ENCODE assay signal across 22 cellular contexts in genomic region chr5:110618941-110619340, GRCh38.
DNase-seq lines count a peak whose midpoint lies in the region; ATAC-seq, FAIRE-seq and TF ChIP-seq lines count a peak whose summit lies in the region.
"Had no signal": no experiment of that assay in that cellular context is flagged by ENCODE, and none has a peak within 500 bp of the region (broad histone marks: within the 10 kb centered on the region; RNA-seq: fewer than 3 reads in every experiment).

No MANE protein-coding gene starts in this region.

- H4K91ac ChIP-seq in IMR-90 (ENCODE audit: insufficient read depth, low read depth, low read length): no peak overlapping the region

- TF ChIP-seq CTCF in A549 (IDR thresholded peaks at IDR 0.05) (no peak), IMR-90 (conservative IDR thresholded peaks at IDR 0.05; ENCODE audit: low read depth, low read length) (no peak)
- no peak for TF ChIP-seq CTCF in activated CD8-positive, alpha-beta T cell treated with anti-CD3 and anti-CD28 coated beads for 36 hours (IDR thresholded peaks at IDR 0.05)

- H3K36me3 ChIP-seq in IMR-90 (ENCODE audit: control insufficient read depth, insufficient read depth, low read length) (no peaks in the 10 kb centered on the region), small intestine (ENCODE audit: control insufficient read depth in 2 of 2, insufficient read depth in 2 of 2, low read length in 2 of 2) (no peaks in the 10 kb centered on the region)
- H3K36me3 ChIP-seq: BLaER1 treated with 17β-estradiol and CSF1 and Interleukin-3, amounts not matched to agents 10 nM and 100 nM had no signal

- H3K27ac ChIP-seq in A549 (no peak overlapping the region), IMR-90 (ENCODE audit: insufficient read depth, low read length) (no peak overlapping the region), small intestine (ENCODE audit: low read depth in 1 of 2, low read length in 1 of 2) (no peak overlapping the region)
- H3K27ac ChIP-seq: BLaER1 treated with 17β-estradiol and CSF1 and Interleukin-3, amounts not matched to agents 10 nM and 100 nM; C4-2B had no signal

- TF ChIP-seq EP300 in A549 (IDR thresholded peaks at IDR 0.05): no peak

- no peak overlapping the region for H2AFZ ChIP-seq in IMR-90 (replicated peaks; ENCODE audit: low read length, poor library complexity)

- no peaks in the 10 kb centered on the region for H3K4me1 Mint-ChIP-seq in activated CD8-positive, alpha-beta T cell treated with anti-CD3 and anti-CD28 coated beads for 36 hours (ENCODE audit: low read depth)
- H3K4me1 Mint-ChIP-seq: B cell had no signal

- H2BK120ac ChIP-seq in IMR-90 (ENCODE audit: low read depth, low read length): no peak overlapping the region

- DNase-seq in A549 (ENCODE audit: low read depth in 1 of 2, low spot score in 1 of 2) (no peak), IMR-90 (no peak), frontal cortex (ENCODE audit: low spot score in 2 of 2) (no peak), small intestine (no peak), GM19240 (ENCODE audit: insufficient read length, low spot score) (no peak)
- no peak for DNase-seq in activated CD8-positive, alpha-beta T cell treated with anti-CD3 and anti-CD28 coated beads for 36 hours
- DNase-seq: 8988T; AML-193; Caco-2; Calu3; CD4-positive, alpha-beta T cell; CD8-positive, alpha-beta T cell; DMS79 treated with DMSO at 0.1 percent for 48 hours; GF-D8 had no signal

- no peaks in the 10 kb centered on the region for H3K36me3 Mint-ChIP-seq in activated CD8-positive, alpha-beta T cell treated with anti-CD3 and anti-CD28 coated beads for 36 hours (ENCODE audit: low read depth)
- H3K36me3 Mint-ChIP-seq: CD8-positive, alpha-beta T cell had no signal

- H3K27me3 Mint-ChIP-seq in activated CD8-positive, alpha-beta T cell treated with anti-CD3 and anti-CD28 coated beads for 36 hours: no peaks in the 10 kb centered on the region
- H3K27me3 Mint-ChIP-seq: B cell; CD4-positive, alpha-beta T cell had no signal

- no peak overlapping the region for H3K23ac ChIP-seq in IMR-90 (ENCODE audit: low read depth, low read length)

- CTCF ChIA-PET in A549 (lab: Yijun Ruan, JAX) (no interaction called here), IMR-90 (lab: Yijun Ruan, JAX) (no interaction called here)
- CTCF ChIA-PET in activated CD8-positive, alpha-beta T cell treated with anti-CD3 and anti-CD28 coated beads for 36 hours (lab: Charles Lee): interaction anchor here (1.3 kb wide), 1 partner anchor 8 kb away, joined by 4 read pairs; no protein-coding TSS in a partner anchor

- H2AK9ac ChIP-seq in IMR-90 (replicated peaks; ENCODE audit: low read depth, low read length, poor library complexity): no peak overlapping the region

- no peak overlapping the region for H3K27ac Mint-ChIP-seq in activated CD8-positive, alpha-beta T cell treated with anti-CD3 and anti-CD28 coated beads for 36 hours
- H3K27ac Mint-ChIP-seq: B cell; CD4-positive, alpha-beta T cell; CD8-positive, alpha-beta T cell had no signal

- H3K14ac ChIP-seq in IMR-90 (replicated peaks; ENCODE audit: low read depth, low read length): no peak overlapping the region

- ATAC-seq in A549 (no peak), IMR-90 (ENCODE audit: low read depth) (no peak), GM18861 (IDR thresholded peaks at IDR 0.05; ENCODE audit: unreplicated experiment) (no peak)
- no peak for ATAC-seq in activated CD8-positive, alpha-beta T cell treated with anti-CD3 and anti-CD28 coated beads for 36 hours
- ATAC-seq: CD8-positive, alpha-beta T cell had no signal

- H2BK15ac ChIP-seq in IMR-90 (ENCODE audit: low read depth, low read length): no peak overlapping the region

- no peaks in the 10 kb centered on the region for H3K9me3 Mint-ChIP-seq in activated CD8-positive, alpha-beta T cell treated with anti-CD3 and anti-CD28 coated beads for 36 hours
- H3K9me3 Mint-ChIP-seq: CD4-positive, alpha-beta T cell had no signal

- 20% methylated on average over 1 of the region's 1 CpG for WGBS in A549 (ENCODE audit: missing lambda C conversion rate)
- WGBS in IMR-90 (ENCODE audit: extremely low coverage in 2 of 2, insufficient read length in 1 of 2), 2 experiments: no CpG with 5 or more reads among the region's 1 CpG
- 80 to 92% (median 83%) methylated on average over 1 of the region's 1 CpG for WGBS in small intestine, 3 donors

- H3K9ac ChIP-seq in IMR-90 (ENCODE audit: low read depth, low read length): no peak overlapping the region
- H3K9ac ChIP-seq: BLaER1 treated with 17β-estradiol and CSF1 and Interleukin-3, amounts not matched to agents 10 nM and 100 nM had no signal

- no peak for TF ChIP-seq POLR2A in A549 (IDR thresholded peaks at IDR 0.05; ENCODE audit: low read length)
- TF ChIP-seq POLR2A in IMR-90 (IDR thresholded peaks at IDR 0.05; ENCODE audit: low read depth, low read length): no peak

- H3K9me3 ChIP-seq in A549 (peaks cover 3% of the 10 kb centered on the region; the same call in 1 of the 3 replicates), IMR-90 (ENCODE audit: control insufficient read depth, insufficient read depth, low read length) (no peaks in the 10 kb centered on the region), small intestine (ENCODE audit: control insufficient read depth, low read depth) (no peaks in the 10 kb centered on the region)

- H3K4me3 Mint-ChIP-seq in activated CD8-positive, alpha-beta T cell treated with anti-CD3 and anti-CD28 coated beads for 36 hours: no peak overlapping the region
- H3K4me3 Mint-ChIP-seq: B cell; CD4-positive, alpha-beta T cell; CD8-positive, alpha-beta T cell had no signal

- intact Hi-C loops in IMR-90 (cut with micrococcal nuclease): no loop called here
- intact Hi-C loops in activated CD8-positive, alpha-beta T cell treated with anti-CD3 and anti-CD28 coated beads for 36 hours (cut with micrococcal nuclease): no loop called here

- H3K4me3 ChIP-seq in A549 (no peak overlapping the region), IMR-90 (ENCODE audit: insufficient read depth, low read depth, low read length) (no peak overlapping the region), small intestine (ENCODE audit: low read depth in 1 of 2, low read length in 2 of 2) (no peak overlapping the region)
- H3K4me3 ChIP-seq: BLaER1 treated with 17β-estradiol and CSF1 and Interleukin-3, amounts not matched to agents 10 nM and 100 nM had no signal

- POLR2A ChIA-PET in A549 (lab: Yijun Ruan, JAX) (no interaction called here), IMR-90 (lab: Charles Lee; ENCODE audit: unreplicated experiment) (no interaction called here)
- POLR2A ChIA-PET in activated CD8-positive, alpha-beta T cell treated with anti-CD3 and anti-CD28 coated beads for 36 hours (lab: Charles Lee): no interaction called here

- no peak for TF ChIP-seq RAD21 in A549 (conservative IDR thresholded peaks at IDR 0.05 in 1 of 2, IDR thresholded peaks at IDR 0.05 in 1 of 2)
- no peak for TF ChIP-seq RAD21 in IMR-90 (IDR thresholded peaks at IDR 0.05; ENCODE audit: low read length)

- H4K5ac ChIP-seq in IMR-90 (ENCODE audit: low read depth, low read length): no peak overlapping the region

- no peak for FAIRE-seq in A549 (lab: Jason Lieb, UNC)
- FAIRE-seq in frontal cortex (lab: Jason Lieb, UNC): peak; percentile 21
- FAIRE-seq in small intestine (lab: Jason Lieb, UNC): peak; percentile 15
- FAIRE-seq: A204.1, D721Med, G401.6, GM12891 had no signal

- H3K4me2 ChIP-seq in A549 (no peak overlapping the region), IMR-90 (ENCODE audit: low read depth, low read length) (no peak overlapping the region)
- H3K4me2 ChIP-seq: BLaER1 treated with 17β-estradiol and CSF1 and Interleukin-3, amounts not matched to agents 10 nM and 100 nM had no signal

- in situ Hi-C loops in IMR-90 (cut with MboI; ENCODE audit: low sequenced_read_pairs): loop anchor here (25.0 kb wide), 1 partner anchor 932 kb away; the partner anchor contains the start of gene MAN2A1

- no peaks in the 10 kb centered on the region for H3K79me1 ChIP-seq in IMR-90 (ENCODE audit: low read depth in 1 of 2, low read length in 2 of 2)

- H3K9me1 ChIP-seq in IMR-90 (ENCODE audit: insufficient read depth, low read length): no peaks in the 10 kb centered on the region

- no peak overlapping the region for H3K56ac ChIP-seq in IMR-90 (ENCODE audit: extremely low read depth, insufficient read depth, low read length)

- dilution Hi-C loops in IMR-90 (cut with HindIII; ENCODE audit: low sequenced_read_pairs, unreplicated experiment): no loop called here

- no peak overlapping the region for H2BK5ac ChIP-seq in IMR-90 (ENCODE audit: low read depth, low read length, poor library complexity, severe bottlenecking)

- H3K4ac ChIP-seq in IMR-90 (ENCODE audit: low read depth, low read length): no peak overlapping the region

- H2AK5ac ChIP-seq in IMR-90 (ENCODE audit: low read depth, low read length): no peak overlapping the region

- H3K27me3 ChIP-seq in IMR-90 (ENCODE audit: control insufficient read depth, insufficient read depth, low read length) (no peaks in the 10 kb centered on the region), small intestine (ENCODE audit: control insufficient read depth in 2 of 2, insufficient read depth in 2 of 2, low read length in 2 of 2) (no peaks in the 10 kb centered on the region)
- H3K27me3 ChIP-seq: BLaER1 treated with 17β-estradiol and CSF1 and Interleukin-3, amounts not matched to agents 10 nM and 100 nM had no signal

- H2BK20ac ChIP-seq in IMR-90 (ENCODE audit: low read depth, low read length): no peak overlapping the region

- H4K8ac ChIP-seq in IMR-90 (ENCODE audit: low read depth in 2 of 2, low read length in 2 of 2): no peak overlapping the region

- H3K18ac ChIP-seq in IMR-90 (ENCODE audit: low read depth, low read length): no peak overlapping the region

- no peaks in the 10 kb centered on the region for H3K4me1 ChIP-seq in A549
- H3K4me1 ChIP-seq in IMR-90 (ENCODE audit: control insufficient read depth, insufficient read depth, low read length): no peaks in the 10 kb centered on the region; the same call in 1 of the 2 replicates
- no peaks in the 10 kb centered on the region for H3K4me1 ChIP-seq in small intestine (ENCODE audit: control insufficient read depth in 2 of 2, insufficient read depth in 1 of 2, low read depth in 1 of 2, low read length in 1 of 2)
- H3K4me1 ChIP-seq: BLaER1 treated with 17β-estradiol and CSF1 and Interleukin-3, amounts not matched to agents 10 nM and 100 nM; Caco-2 had no signal

- H4K20me1 ChIP-seq in IMR-90 (ENCODE audit: insufficient read depth, low read length): no peaks in the 10 kb centered on the region
- H4K20me1 ChIP-seq: BLaER1 treated with 17β-estradiol and CSF1 and Interleukin-3, amounts not matched to agents 10 nM and 100 nM had no signal

- no TSS peak for BruUV-seq in IMR-90 (replicated peaks; lab: Mats Ljungman, UMichigan)

TF ChIP-seq in IMR-90, 13 proteins besides CTCF, POLR2A, EP300 and RAD21:
- TF ChIP-seq MAFK (IDR thresholded peaks at IDR 0.05; ENCODE audit: low read depth, low read length) (peak; percentile 56), BHLHE40 (IDR thresholded peaks at IDR 0.05; ENCODE audit: low read depth, low read length) (no peak)
